ENCODE assay signal across 1 cellular context in the genomic region with DNA sequence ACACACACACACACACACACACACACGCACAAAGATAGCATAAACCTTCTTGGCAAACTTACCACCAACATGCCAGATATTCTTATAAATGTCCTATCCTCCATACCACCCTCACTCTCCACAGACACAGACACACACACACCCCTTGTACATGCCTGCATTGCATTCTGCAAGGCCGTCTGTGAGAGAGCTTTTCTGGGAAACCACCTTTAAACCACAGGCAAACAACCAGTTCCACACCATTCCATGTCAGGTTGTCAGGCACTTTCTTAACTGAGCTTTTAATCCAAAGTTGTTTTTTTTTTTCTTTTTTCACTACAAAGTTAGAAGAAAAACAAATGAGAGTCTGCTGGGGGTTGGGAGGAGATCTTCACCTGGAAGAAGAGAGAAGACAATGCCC.
TF ChIP-seq lines count a peak whose summit lies in the region.

No MANE protein-coding gene starts in this region.

TF ChIP-seq in GM23338, 12 proteins besides CTCF, POLR2A, EP300 and RAD21 (continued from another document):
- TF ChIP-seq, protein P1, sequence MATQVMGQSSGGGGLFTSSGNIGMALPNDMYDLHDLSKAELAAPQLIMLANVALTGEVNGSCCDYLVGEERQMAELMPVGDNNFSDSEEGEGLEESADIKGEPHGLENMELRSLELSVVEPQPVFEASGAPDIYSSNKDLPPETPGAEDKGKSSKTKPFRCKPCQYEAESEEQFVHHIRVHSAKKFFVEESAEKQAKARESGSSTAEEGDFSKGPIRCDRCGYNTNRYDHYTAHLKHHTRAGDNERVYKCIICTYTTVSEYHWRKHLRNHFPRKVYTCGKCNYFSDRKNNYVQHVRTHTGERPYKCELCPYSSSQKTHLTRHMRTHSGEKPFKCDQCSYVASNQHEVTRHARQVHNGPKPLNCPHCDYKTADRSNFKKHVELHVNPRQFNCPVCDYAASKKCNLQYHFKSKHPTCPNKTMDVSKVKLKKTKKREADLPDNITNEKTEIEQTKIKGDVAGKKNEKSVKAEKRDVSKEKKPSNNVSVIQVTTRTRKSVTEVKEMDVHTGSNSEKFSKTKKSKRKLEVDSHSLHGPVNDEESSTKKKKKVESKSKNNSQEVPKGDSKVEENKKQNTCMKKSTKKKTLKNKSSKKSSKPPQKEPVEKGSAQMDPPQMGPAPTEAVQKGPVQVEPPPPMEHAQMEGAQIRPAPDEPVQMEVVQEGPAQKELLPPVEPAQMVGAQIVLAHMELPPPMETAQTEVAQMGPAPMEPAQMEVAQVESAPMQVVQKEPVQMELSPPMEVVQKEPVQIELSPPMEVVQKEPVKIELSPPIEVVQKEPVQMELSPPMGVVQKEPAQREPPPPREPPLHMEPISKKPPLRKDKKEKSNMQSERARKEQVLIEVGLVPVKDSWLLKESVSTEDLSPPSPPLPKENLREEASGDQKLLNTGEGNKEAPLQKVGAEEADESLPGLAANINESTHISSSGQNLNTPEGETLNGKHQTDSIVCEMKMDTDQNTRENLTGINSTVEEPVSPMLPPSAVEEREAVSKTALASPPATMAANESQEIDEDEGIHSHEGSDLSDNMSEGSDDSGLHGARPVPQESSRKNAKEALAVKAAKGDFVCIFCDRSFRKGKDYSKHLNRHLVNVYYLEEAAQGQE (IDR thresholded peaks at IDR 0.05; ENCODE audit: unreplicated experiment), result no peak
- TF ChIP-seq STAT1 (IDR thresholded peaks at IDR 0.05; ENCODE audit: unreplicated experiment) (no peak), JUNB (IDR thresholded peaks at IDR 0.05; ENCODE audit: unreplicated experiment) (no peak), ZNF331 (CRISPR knock-in tag; IDR thresholded peaks at IDR 0.05; ENCODE audit: low read depth) (no peak), POLR2AphosphoS5 (IDR thresholded peaks at IDR 0.05; ENCODE audit: low read depth) (no peak), CREB1 (CRISPR knock-in tag; IDR thresholded peaks at IDR 0.05; ENCODE audit: low read depth) (no peak), NANOG (IDR thresholded peaks at IDR 0.05; ENCODE audit: borderline replicate concordance) (no peak), EZH2phosphoT487 (IDR thresholded peaks at IDR 0.05; ENCODE audit: unreplicated experiment) (no peak)
- TF ChIP-seq, protein P2, sequence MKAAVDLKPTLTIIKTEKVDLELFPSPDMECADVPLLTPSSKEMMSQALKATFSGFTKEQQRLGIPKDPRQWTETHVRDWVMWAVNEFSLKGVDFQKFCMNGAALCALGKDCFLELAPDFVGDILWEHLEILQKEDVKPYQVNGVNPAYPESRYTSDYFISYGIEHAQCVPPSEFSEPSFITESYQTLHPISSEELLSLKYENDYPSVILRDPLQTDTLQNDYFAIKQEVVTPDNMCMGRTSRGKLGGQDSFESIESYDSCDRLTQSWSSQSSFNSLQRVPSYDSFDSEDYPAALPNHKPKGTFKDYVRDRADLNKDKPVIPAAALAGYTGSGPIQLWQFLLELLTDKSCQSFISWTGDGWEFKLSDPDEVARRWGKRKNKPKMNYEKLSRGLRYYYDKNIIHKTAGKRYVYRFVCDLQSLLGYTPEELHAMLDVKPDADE (IDR thresholded peaks at IDR 0.05), result no peak
- TF ChIP-seq, protein P3, sequence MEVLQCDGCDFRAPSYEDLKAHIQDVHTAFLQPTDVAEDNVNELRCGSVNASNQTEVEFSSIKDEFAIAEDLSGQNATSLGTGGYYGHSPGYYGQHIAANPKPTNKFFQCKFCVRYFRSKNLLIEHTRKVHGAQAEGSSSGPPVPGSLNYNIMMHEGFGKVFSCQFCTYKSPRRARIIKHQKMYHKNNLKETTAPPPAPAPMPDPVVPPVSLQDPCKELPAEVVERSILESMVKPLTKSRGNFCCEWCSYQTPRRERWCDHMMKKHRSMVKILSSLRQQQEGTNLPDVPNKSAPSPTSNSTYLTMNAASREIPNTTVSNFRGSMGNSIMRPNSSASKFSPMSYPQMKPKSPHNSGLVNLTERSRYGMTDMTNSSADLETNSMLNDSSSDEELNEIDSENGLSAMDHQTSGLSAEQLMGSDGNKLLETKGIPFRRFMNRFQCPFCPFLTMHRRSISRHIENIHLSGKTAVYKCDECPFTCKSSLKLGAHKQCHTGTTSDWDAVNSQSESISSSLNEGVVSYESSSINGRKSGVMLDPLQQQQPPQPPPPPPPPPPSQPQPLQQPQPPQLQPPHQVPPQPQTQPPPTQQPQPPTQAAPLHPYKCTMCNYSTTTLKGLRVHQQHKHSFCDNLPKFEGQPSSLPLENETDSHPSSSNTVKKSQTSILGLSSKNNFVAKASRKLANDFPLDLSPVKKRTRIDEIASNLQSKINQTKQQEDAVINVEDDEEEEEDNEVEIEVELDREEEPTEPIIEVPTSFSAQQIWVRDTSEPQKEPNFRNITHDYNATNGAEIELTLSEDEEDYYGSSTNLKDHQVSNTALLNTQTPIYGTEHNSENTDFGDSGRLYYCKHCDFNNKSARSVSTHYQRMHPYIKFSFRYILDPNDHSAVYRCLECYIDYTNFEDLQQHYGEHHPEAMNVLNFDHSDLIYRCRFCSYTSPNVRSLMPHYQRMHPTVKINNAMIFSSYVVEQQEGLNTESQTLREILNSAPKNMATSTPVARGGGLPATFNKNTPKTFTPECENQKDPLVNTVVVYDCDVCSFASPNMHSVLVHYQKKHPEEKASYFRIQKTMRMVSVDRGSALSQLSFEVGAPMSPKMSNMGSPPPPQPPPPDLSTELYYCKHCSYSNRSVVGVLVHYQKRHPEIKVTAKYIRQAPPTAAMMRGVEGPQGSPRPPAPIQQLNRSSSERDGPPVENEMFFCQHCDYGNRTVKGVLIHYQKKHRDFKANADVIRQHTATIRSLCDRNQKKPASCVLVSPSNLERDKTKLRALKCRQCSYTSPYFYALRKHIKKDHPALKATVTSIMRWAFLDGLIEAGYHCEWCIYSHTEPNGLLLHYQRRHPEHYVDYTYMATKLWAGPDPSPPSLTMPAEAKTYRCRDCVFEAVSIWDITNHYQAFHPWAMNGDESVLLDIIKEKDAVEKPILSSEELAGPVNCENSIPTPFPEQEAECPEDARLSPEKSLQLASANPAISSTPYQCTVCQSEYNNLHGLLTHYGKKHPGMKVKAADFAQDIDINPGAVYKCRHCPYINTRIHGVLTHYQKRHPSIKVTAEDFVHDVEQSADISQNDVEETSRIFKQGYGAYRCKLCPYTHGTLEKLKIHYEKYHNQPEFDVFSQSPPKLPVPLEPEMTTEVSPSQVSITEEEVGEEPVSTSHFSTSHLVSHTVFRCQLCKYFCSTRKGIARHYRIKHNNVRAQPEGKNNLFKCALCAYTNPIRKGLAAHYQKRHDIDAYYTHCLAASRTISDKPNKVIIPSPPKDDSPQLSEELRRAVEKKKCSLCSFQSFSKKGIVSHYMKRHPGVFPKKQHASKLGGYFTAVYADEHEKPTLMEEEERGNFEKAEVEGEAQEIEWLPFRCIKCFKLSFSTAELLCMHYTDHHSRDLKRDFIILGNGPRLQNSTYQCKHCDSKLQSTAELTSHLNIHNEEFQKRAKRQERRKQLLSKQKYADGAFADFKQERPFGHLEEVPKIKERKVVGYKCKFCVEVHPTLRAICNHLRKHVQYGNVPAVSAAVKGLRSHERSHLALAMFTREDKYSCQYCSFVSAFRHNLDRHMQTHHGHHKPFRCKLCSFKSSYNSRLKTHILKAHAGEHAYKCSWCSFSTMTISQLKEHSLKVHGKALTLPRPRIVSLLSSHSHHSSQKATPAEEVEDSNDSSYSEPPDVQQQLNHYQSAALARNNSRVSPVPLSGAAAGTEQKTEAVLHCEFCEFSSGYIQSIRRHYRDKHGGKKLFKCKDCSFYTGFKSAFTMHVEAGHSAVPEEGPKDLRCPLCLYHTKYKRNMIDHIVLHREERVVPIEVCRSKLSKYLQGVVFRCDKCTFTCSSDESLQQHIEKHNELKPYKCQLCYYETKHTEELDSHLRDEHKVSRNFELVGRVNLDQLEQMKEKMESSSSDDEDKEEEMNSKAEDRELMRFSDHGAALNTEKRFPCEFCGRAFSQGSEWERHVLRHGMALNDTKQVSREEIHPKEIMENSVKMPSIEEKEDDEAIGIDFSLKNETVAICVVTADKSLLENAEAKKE (CRISPR knock-in tag; IDR thresholded peaks at IDR 0.05), result no peak
